ENCODE assay signal across 1 cellular context in genomic region chr18:34928068-34928753, GRCh38.
TF ChIP-seq lines count a peak whose summit lies in the region.

No MANE protein-coding gene starts in this region.

TF ChIP-seq in HepG2, 621 proteins besides CTCF, POLR2A, EP300 and RAD21 (continued from another document and continues in another):
- TF ChIP-seq, protein P1, sequence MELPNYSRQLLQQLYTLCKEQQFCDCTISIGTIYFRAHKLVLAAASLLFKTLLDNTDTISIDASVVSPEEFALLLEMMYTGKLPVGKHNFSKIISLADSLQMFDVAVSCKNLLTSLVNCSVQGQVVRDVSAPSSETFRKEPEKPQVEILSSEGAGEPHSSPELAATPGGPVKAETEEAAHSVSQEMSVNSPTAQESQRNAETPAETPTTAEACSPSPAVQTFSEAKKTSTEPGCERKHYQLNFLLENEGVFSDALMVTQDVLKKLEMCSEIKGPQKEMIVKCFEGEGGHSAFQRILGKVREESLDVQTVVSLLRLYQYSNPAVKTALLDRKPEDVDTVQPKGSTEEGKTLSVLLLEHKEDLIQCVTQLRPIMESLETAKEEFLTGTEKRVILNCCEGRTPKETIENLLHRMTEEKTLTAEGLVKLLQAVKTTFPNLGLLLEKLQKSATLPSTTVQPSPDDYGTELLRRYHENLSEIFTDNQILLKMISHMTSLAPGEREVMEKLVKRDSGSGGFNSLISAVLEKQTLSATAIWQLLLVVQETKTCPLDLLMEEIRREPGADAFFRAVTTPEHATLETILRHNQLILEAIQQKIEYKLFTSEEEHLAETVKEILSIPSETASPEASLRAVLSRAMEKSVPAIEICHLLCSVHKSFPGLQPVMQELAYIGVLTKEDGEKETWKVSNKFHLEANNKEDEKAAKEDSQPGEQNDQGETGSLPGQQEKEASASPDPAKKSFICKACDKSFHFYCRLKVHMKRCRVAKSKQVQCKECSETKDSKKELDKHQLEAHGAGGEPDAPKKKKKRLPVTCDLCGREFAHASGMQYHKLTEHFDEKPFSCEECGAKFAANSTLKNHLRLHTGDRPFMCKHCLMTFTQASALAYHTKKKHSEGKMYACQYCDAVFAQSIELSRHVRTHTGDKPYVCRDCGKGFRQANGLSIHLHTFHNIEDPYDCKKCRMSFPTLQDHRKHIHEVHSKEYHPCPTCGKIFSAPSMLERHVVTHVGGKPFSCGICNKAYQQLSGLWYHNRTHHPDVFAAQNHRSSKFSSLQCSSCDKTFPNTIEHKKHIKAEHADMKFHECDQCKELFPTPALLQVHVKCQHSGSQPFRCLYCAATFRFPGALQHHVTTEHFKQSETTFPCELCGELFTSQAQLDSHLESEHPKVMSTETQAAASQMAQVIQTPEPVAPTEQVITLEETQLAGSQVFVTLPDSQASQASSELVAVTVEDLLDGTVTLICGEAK (IDR thresholded peaks at IDR 0.05) = no peak
- TF ChIP-seq, protein P1 (CRISPR knock-in tag; IDR thresholded peaks at IDR 0.05) = no peak; the same call in 1 of the 2 replicates
- TF ChIP-seq KAT8 (CRISPR knock-in tag; IDR thresholded peaks at IDR 0.05) = peak; percentile 42
- peak; percentile 64 for TF ChIP-seq ZFX (CRISPR knock-in tag; IDR thresholded peaks at IDR 0.05; ENCODE audit: low read depth)
- peak; percentile 34; the same call in 1 of the 2 replicates for TF ChIP-seq GABPB1 (CRISPR knock-in tag; IDR thresholded peaks at IDR 0.05)
- TF ChIP-seq, protein P2, sequence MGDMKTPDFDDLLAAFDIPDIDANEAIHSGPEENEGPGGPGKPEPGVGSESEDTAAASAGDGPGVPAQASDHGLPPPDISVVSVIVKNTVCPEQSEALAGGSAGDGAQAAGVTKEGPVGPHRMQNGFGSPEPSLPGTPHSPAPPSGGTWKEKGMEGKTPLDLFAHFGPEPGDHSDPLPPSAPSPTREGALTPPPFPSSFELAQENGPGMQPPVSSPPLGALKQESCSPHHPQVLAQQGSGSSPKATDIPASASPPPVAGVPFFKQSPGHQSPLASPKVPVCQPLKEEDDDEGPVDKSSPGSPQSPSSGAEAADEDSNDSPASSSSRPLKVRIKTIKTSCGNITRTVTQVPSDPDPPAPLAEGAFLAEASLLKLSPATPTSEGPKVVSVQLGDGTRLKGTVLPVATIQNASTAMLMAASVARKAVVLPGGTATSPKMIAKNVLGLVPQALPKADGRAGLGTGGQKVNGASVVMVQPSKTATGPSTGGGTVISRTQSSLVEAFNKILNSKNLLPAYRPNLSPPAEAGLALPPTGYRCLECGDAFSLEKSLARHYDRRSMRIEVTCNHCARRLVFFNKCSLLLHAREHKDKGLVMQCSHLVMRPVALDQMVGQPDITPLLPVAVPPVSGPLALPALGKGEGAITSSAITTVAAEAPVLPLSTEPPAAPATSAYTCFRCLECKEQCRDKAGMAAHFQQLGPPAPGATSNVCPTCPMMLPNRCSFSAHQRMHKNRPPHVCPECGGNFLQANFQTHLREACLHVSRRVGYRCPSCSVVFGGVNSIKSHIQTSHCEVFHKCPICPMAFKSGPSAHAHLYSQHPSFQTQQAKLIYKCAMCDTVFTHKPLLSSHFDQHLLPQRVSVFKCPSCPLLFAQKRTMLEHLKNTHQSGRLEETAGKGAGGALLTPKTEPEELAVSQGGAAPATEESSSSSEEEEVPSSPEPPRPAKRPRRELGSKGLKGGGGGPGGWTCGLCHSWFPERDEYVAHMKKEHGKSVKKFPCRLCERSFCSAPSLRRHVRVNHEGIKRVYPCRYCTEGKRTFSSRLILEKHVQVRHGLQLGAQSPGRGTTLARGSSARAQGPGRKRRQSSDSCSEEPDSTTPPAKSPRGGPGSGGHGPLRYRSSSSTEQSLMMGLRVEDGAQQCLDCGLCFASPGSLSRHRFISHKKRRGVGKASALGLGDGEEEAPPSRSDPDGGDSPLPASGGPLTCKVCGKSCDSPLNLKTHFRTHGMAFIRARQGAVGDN (CRISPR knock-in tag; IDR thresholded peaks at IDR 0.05) = peak; percentile 31; the same call in 1 of the 2 replicates
- peak; percentile 12; the same call in 1 of the 3 replicates for TF ChIP-seq MXI1 (IDR thresholded peaks at IDR 0.05; ENCODE audit: borderline replicate concordance, low read depth, low read length)
- TF ChIP-seq, protein P3, sequence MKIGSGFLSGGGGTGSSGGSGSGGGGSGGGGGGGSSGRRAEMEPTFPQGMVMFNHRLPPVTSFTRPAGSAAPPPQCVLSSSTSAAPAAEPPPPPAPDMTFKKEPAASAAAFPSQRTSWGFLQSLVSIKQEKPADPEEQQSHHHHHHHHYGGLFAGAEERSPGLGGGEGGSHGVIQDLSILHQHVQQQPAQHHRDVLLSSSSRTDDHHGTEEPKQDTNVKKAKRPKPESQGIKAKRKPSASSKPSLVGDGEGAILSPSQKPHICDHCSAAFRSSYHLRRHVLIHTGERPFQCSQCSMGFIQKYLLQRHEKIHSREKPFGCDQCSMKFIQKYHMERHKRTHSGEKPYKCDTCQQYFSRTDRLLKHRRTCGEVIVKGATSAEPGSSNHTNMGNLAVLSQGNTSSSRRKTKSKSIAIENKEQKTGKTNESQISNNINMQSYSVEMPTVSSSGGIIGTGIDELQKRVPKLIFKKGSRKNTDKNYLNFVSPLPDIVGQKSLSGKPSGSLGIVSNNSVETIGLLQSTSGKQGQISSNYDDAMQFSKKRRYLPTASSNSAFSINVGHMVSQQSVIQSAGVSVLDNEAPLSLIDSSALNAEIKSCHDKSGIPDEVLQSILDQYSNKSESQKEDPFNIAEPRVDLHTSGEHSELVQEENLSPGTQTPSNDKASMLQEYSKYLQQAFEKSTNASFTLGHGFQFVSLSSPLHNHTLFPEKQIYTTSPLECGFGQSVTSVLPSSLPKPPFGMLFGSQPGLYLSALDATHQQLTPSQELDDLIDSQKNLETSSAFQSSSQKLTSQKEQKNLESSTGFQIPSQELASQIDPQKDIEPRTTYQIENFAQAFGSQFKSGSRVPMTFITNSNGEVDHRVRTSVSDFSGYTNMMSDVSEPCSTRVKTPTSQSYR (CRISPR knock-in tag; IDR thresholded peaks at IDR 0.05; ENCODE audit: borderline replicate concordance) = peak; percentile 52; the same call in 1 of the 2 replicates
- TF ChIP-seq AHR (CRISPR knock-in tag; IDR thresholded peaks at IDR 0.05) = no peak
- no peak for TF ChIP-seq TFDP2 (CRISPR knock-in tag; IDR thresholded peaks at IDR 0.05)
- peak; percentile 71; the same call in 1 of the 2 replicates for TF ChIP-seq SOX5 (CRISPR knock-in tag; IDR thresholded peaks at IDR 0.05; ENCODE audit: borderline replicate concordance)
- peak; percentile 73; the same call in 1 of the 2 replicates for TF ChIP-seq IRF2 (CRISPR knock-in tag; IDR thresholded peaks at IDR 0.05)
- TF ChIP-seq, protein P4, sequence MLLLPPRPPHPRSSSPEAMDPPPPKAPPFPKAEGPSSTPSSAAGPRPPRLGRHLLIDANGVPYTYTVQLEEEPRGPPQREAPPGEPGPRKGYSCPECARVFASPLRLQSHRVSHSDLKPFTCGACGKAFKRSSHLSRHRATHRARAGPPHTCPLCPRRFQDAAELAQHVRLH (CRISPR knock-in tag; IDR thresholded peaks at IDR 0.05; ENCODE audit: borderline replicate concordance, low read depth) = peak; percentile 58; the same call in 1 of the 2 replicates
- TF ChIP-seq DR1 (CRISPR knock-in tag; IDR thresholded peaks at IDR 0.05) = no peak
- TF ChIP-seq AKAP8 (CRISPR knock-in tag; IDR thresholded peaks at IDR 0.05) = no peak
- no peak for TF ChIP-seq E2F2 (CRISPR knock-in tag; IDR thresholded peaks at IDR 0.05; ENCODE audit: borderline replicate concordance)
- peak; percentile 68; the same call in 1 of the 2 replicates for TF ChIP-seq RXRA (CRISPR knock-in tag; IDR thresholded peaks at IDR 0.05)
- TF ChIP-seq CREM (IDR thresholded peaks at IDR 0.05) = peak; percentile 73
- TF ChIP-seq CREM (CRISPR knock-in tag; IDR thresholded peaks at IDR 0.05) = no peak
- TF ChIP-seq DDIT3 (CRISPR knock-in tag; IDR thresholded peaks at IDR 0.05) = no peak
- no peak for TF ChIP-seq RFX1 (IDR thresholded peaks at IDR 0.05)
- TF ChIP-seq MYPOP (CRISPR knock-in tag; IDR thresholded peaks at IDR 0.05) = no peak
- no peak for TF ChIP-seq ZNF224 (CRISPR knock-in tag; IDR thresholded peaks at IDR 0.05)
- no peak for TF ChIP-seq ZNF44 (CRISPR knock-in tag; IDR thresholded peaks at IDR 0.05)
- peak; percentile 78 for TF ChIP-seq RXRB (CRISPR knock-in tag; IDR thresholded peaks at IDR 0.05; ENCODE audit: borderline replicate concordance)
- no peak for TF ChIP-seq BHLHE40 (IDR thresholded peaks at IDR 0.05; ENCODE audit: low read length)
- TF ChIP-seq, protein P5, sequence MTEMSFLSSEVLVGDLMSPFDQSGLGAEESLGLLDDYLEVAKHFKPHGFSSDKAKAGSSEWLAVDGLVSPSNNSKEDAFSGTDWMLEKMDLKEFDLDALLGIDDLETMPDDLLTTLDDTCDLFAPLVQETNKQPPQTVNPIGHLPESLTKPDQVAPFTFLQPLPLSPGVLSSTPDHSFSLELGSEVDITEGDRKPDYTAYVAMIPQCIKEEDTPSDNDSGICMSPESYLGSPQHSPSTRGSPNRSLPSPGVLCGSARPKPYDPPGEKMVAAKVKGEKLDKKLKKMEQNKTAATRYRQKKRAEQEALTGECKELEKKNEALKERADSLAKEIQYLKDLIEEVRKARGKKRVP (CRISPR knock-in tag; IDR thresholded peaks at IDR 0.05) = peak in 1 of 2 experiments; percentile 22; a peak in 1 of 4 replicates
- peak; percentile 30; the same call in 1 of the 2 replicates for TF ChIP-seq TFDP1 (CRISPR knock-in tag; IDR thresholded peaks at IDR 0.05; ENCODE audit: borderline replicate concordance)
- no peak for TF ChIP-seq ZNF383 (CRISPR knock-in tag; IDR thresholded peaks at IDR 0.05; ENCODE audit: borderline replicate concordance)
- TF ChIP-seq ZKSCAN5 (CRISPR knock-in tag; IDR thresholded peaks at IDR 0.05) = no peak
- TF ChIP-seq ELF1 (CRISPR knock-in tag; IDR thresholded peaks at IDR 0.05) = peak; percentile 11; the same call in 1 of the 2 replicates
- TF ChIP-seq ZNF343 (CRISPR knock-in tag; IDR thresholded peaks at IDR 0.05) = no peak
